In genomic region chr11:46267930-46268329, GRCh38 we compare ENCODE assay signal across 15 cellular contexts. TPM values are rescaled to one million over a fixed set of nuclear protein-coding genes. Genes with fewer than 3 reads are reported as not detected.
"Had no signal": no experiment of that assay in that cellular context is flagged by ENCODE, and none has a peak within 500 bp of the region (broad histone marks: within the 10 kb centered on the region; RNA-seq: fewer than 3 reads in every experiment).

No MANE protein-coding gene starts in this region.

- FAIRE-seq: islet of Langerhans had no signal

- H3K27ac ChIP-seq: ascending aorta, breast epithelium, gastroesophageal sphincter, ovary had no signal

- H3K4me3 ChIP-seq: ascending aorta, breast epithelium, gastroesophageal sphincter, ovary had no signal

- ATAC-seq: activated CD8-positive, alpha-beta memory T cell treated with anti-CD3 and anti-CD28 coated beads, Interleukin-2, amount 10 ng/mL, durations not matched to agents 7 days and 5 days; effector memory CD8-positive, alpha-beta T cell; gastroesophageal sphincter; naive thymus-derived CD4-positive, alpha-beta T cell; sciatic nerve; stimulated activated naive CD8-positive, alpha-beta T cell treated with anti-CD3 and anti-CD28 coated beads, Interleukin-15, Interleukin-2, amounts not matched to agents 100 U/mL and 50 U/mL, for 24 hours had no signal

- H3K4me1 ChIP-seq: breast epithelium had no signal

- H3K27me3 ChIP-seq: ascending aorta, breast epithelium, gastroesophageal sphincter, ovary had no signal

- DNase-seq: activated CD4-positive, alpha-beta memory T cell treated with anti-CD3 and anti-CD28 coated beads for 36 hours; activated CD4-positive, alpha-beta T cell treated with anti-CD3 and anti-CD28 coated beads for 1 hour; activated CD8-positive, alpha-beta memory T cell treated with anti-CD3 and anti-CD28 coated beads, Interleukin-2, amount 10 ng/mL, durations not matched to agents 7 days and 5 days; activated naive CD4-positive, alpha-beta T cell treated with anti-CD3 and anti-CD28 coated beads, Interleukin-2, amount 10 ng/mL, durations not matched to agents 7 days and 5 days; activated T-cell treated with anti-CD3 and anti-CD28 coated beads, Interleukin-2, amount 50 U/mL, for 1 hour; effector memory CD8-positive, alpha-beta T cell; naive thymus-derived CD4-positive, alpha-beta T cell; ovary; stimulated activated naive CD8-positive, alpha-beta T cell treated with anti-CD3 and anti-CD28 coated beads, Interleukin-15, Interleukin-2, amounts not matched to agents 100 U/mL and 50 U/mL, for 24 hours; trophoblast cell had no signal

- H3K9me3 ChIP-seq: ascending aorta, breast epithelium, gastroesophageal sphincter, ovary had no signal

- H3K36me3 ChIP-seq: ascending aorta, breast epithelium, gastroesophageal sphincter, ovary had no signal

RNA-seq across cellular contexts. Expression of gene CREB3L1, which starts 9.5 kb away (rescaled TPM):
- total RNA-seq: activated CD4-positive, alpha-beta memory T cell treated with anti-CD3 and anti-CD28 coated beads for 36 hours; activated CD8-positive, alpha-beta memory T cell treated with anti-CD3 and anti-CD28 coated beads, Interleukin-2, amount 10 ng/mL, durations not matched to agents 7 days and 5 days; naive thymus-derived CD4-positive, alpha-beta T cell had no signal
- polyA plus RNA-seq: naive thymus-derived CD4-positive, alpha-beta T cell had no signal
